Comparison of ENCODE assay signal across 1 cellular context in genomic region chr19:42295831-42296525, GRCh38.
TF ChIP-seq lines count a peak whose summit lies in the region.

No MANE protein-coding gene starts in this region.

TF ChIP-seq in HepG2, 621 proteins besides CTCF, POLR2A, EP300 and RAD21 (continued from another document and continues in another):
- TF ChIP-seq ZNF280B (CRISPR knock-in tag; IDR thresholded peaks at IDR 0.05; ENCODE audit: borderline replicate concordance) (no peak), RAD51 (IDR thresholded peaks at IDR 0.05; ENCODE audit: borderline replicate concordance) (no peak), ZNF674 (CRISPR knock-in tag; IDR thresholded peaks at IDR 0.05; ENCODE audit: low read depth) (no peak), ATF5 (CRISPR knock-in tag; IDR thresholded peaks at IDR 0.05; ENCODE audit: low read depth) (no peak), ZNF530 (CRISPR knock-in tag; IDR thresholded peaks at IDR 0.05; ENCODE audit: low read depth) (no peak), ZNF121 (CRISPR knock-in tag; IDR thresholded peaks at IDR 0.05) (no peak), HCFC1 (IDR thresholded peaks at IDR 0.05; ENCODE audit: low read depth, low read length) (no peak), BRCA1 (CRISPR knock-in tag; IDR thresholded peaks at IDR 0.05) (no peak), MNT (IDR thresholded peaks at IDR 0.05) (no peak), ZNF451 (CRISPR knock-in tag; IDR thresholded peaks at IDR 0.05) (no peak; the same call in 1 of the 2 replicates), AGO2 (optimal IDR thresholded peaks at IDR 0.05; ENCODE audit: low read depth, low read length) (peak; percentile 53), THAP11 (CRISPR knock-in tag; IDR thresholded peaks at IDR 0.05) (peak; percentile 76), CHCHD3 (CRISPR knock-in tag; IDR thresholded peaks at IDR 0.05) (no peak), SIX1 (CRISPR knock-in tag; IDR thresholded peaks at IDR 0.05; ENCODE audit: borderline replicate concordance) (no peak), ZKSCAN8 (CRISPR knock-in tag; IDR thresholded peaks at IDR 0.05; ENCODE audit: borderline replicate concordance) (no peak), FOXA1 (IDR thresholded peaks at IDR 0.05) (no peak), FOXA1 (CRISPR knock-in tag; IDR thresholded peaks at IDR 0.05) (peak; percentile 68; the same call in 1 of the 2 replicates), ZNF839 (CRISPR knock-in tag; IDR thresholded peaks at IDR 0.05; ENCODE audit: borderline replicate concordance) (0 out of 2 replicates have a peak, but pooled peaks have one; percentile 60), HIC2 (CRISPR knock-in tag; IDR thresholded peaks at IDR 0.05; ENCODE audit: low read depth) (0 out of 2 replicates have a peak, but pooled peaks have one; percentile 12), STAT6 (CRISPR knock-in tag; IDR thresholded peaks at IDR 0.05; ENCODE audit: borderline replicate concordance) (no peak), SAFB2 (CRISPR knock-in tag; IDR thresholded peaks at IDR 0.05; ENCODE audit: borderline replicate concordance, low read depth) (peak; percentile 68; the same call in 1 of the 2 replicates), ZC3H13 (CRISPR knock-in tag; IDR thresholded peaks at IDR 0.05) (0 out of 2 replicates have a peak, but pooled peaks have one; percentile 24), ZNF687 (CRISPR knock-in tag; IDR thresholded peaks at IDR 0.05) (peak; percentile 54), IKZF4 (CRISPR knock-in tag; IDR thresholded peaks at IDR 0.05; ENCODE audit: borderline replicate concordance, low read depth, not compliant biosample characterization) (no peak), TFE3 (CRISPR knock-in tag; IDR thresholded peaks at IDR 0.05) (no peak), MEIS2 (CRISPR knock-in tag; IDR thresholded peaks at IDR 0.05) (no peak), ZNF550 (CRISPR knock-in tag; IDR thresholded peaks at IDR 0.05; ENCODE audit: borderline replicate concordance) (no peak), SMYD3 (CRISPR knock-in tag; IDR thresholded peaks at IDR 0.05) (no peak), MAFG (CRISPR knock-in tag; IDR thresholded peaks at IDR 0.05) (no peak), KLF9 (CRISPR knock-in tag; IDR thresholded peaks at IDR 0.05; ENCODE audit: low read depth) (no peak), SAP130 (CRISPR knock-in tag; IDR thresholded peaks at IDR 0.05; ENCODE audit: low read depth) (peak; percentile 37; the same call in 1 of the 2 replicates), TAF1 (CRISPR knock-in tag; IDR thresholded peaks at IDR 0.05) (no peak), RXRA (CRISPR knock-in tag; IDR thresholded peaks at IDR 0.05) (peak; percentile 30), MAF1 (CRISPR knock-in tag; IDR thresholded peaks at IDR 0.05; ENCODE audit: borderline replicate concordance) (no peak), RFX5 (IDR thresholded peaks at IDR 0.05; ENCODE audit: low read depth, low read length) (no peak), NR2F6 (IDR thresholded peaks at IDR 0.05) (no peak), NR2F6 (CRISPR knock-in tag; IDR thresholded peaks at IDR 0.05) (0 out of 2 replicates have a peak, but pooled peaks have one; percentile 13), SETDB1 (CRISPR knock-in tag; IDR thresholded peaks at IDR 0.05; ENCODE audit: borderline replicate concordance) (no peak), ATM (IDR thresholded peaks at IDR 0.05; ENCODE audit: borderline replicate concordance) (no peak), GMEB1 (CRISPR knock-in tag; IDR thresholded peaks at IDR 0.05; ENCODE audit: borderline replicate concordance) (no peak), CENPBD1 (CRISPR knock-in tag; IDR thresholded peaks at IDR 0.05; ENCODE audit: borderline replicate concordance, low read depth) (no peak), GABPB1 (CRISPR knock-in tag; IDR thresholded peaks at IDR 0.05) (peak; percentile 21; the same call in 1 of the 2 replicates), E2F5 (CRISPR knock-in tag; conservative IDR thresholded peaks at IDR 0.05) (no peak), MAZ (IDR thresholded peaks at IDR 0.05; ENCODE audit: borderline replicate concordance, low read depth, low read length) (no peak), MAZ (CRISPR knock-in tag; IDR thresholded peaks at IDR 0.05; ENCODE audit: low read depth) (no peak; the same call in 1 of the 2 replicates), LCORL (IDR thresholded peaks at IDR 0.05) (no peak), LCORL (CRISPR knock-in tag; IDR thresholded peaks at IDR 0.05) (0 out of 2 replicates have a peak, but pooled peaks have one; percentile 29), GZF1 (CRISPR knock-in tag; IDR thresholded peaks at IDR 0.05) (no peak), ZNF180 (CRISPR knock-in tag; IDR thresholded peaks at IDR 0.05; ENCODE audit: borderline replicate concordance, low read depth) (no peak), XRCC5 (optimal IDR thresholded peaks at IDR 0.05; ENCODE audit: low read length) (peak; percentile 92), PCBP1 (IDR thresholded peaks at IDR 0.05; ENCODE audit: borderline replicate concordance, low read depth, low read length) (no peak), ONECUT2 (CRISPR knock-in tag; IDR thresholded peaks at IDR 0.05) (no peak)
